In genomic region chr10:21516270-21517131, GRCh38 we compare ENCODE assay signal across 8 cellular contexts. TPM values are rescaled to one million over a fixed set of nuclear protein-coding genes. Genes with fewer than 3 reads are reported as not detected.
A peak's percentile ranks its signal among the peaks of the same experiment; 100 is the strongest.
DNase-seq lines count a peak whose midpoint lies in the region; ATAC-seq, FAIRE-seq and TF ChIP-seq lines count a peak whose summit lies in the region.

No MANE protein-coding gene starts in this region.

- CTCF ChIA-PET in BJ (lab: Yijun Ruan, JAX), result interaction anchor here (0.9 to 3.5 kb wide), 7 partner anchors 8 to 237 kb away, joined by 3 to 22 read pairs (median 6); partner anchors contain the start of gene MLLT10
- CTCF ChIA-PET in K562 (lab: Yijun Ruan, JAX; ENCODE audit: low intra/inter-chr PET ratio), result no interaction called here

- peak overlapping the region in 1 of 2 experiments; percentile 91; a peak in 3 of 4 replicates for H3K9ac ChIP-seq in K562 (ENCODE audit: insufficient read depth in 1 of 2, low read depth in 2 of 2, low read length in 2 of 2)

- no peak for TF ChIP-seq EP300 in K562 (IDR thresholded peaks at IDR 0.05; ENCODE audit: low read length)

- peak overlapping the region; percentile 93 for H2AFZ ChIP-seq in K562 (ENCODE audit: low read depth, low read length)

- DNase-seq in BJ (ENCODE audit: low read depth) (no peak), SK-MEL-5 (ENCODE audit: low read depth, low spot score) (peak; percentile 39), K562 (ENCODE audit: extremely low read depth in 1 of 4, low spot score in 3 of 4) (peak; percentile 49 to 73 (median 52)), sciatic nerve (ENCODE audit: low spot score) (peak; percentile 78), SKM-1 treated with dmso at 0.1 percent for 144 hours (lab: John Stamatoyannopoulos, UW; ENCODE audit: unreplicated experiment) (no peak)

- ATAC-seq in GM19025 (IDR thresholded peaks at IDR 0.05; ENCODE audit: low read depth, unreplicated experiment) (peak; percentile 50), HG03139 (IDR thresholded peaks at IDR 0.05; ENCODE audit: unreplicated experiment) (peak; percentile 42), K562 (peak; percentile 68), sciatic nerve (peak; percentile 63)

- 2% methylated on average over 43 of the region's 85 CpGs for WGBS in K562 (ENCODE audit: insufficient coverage, low coverage, missing lambda C conversion rate)

- peak; percentile 60 for FAIRE-seq in K562 (lab: Jason Lieb, UNC)

- H3K4me1 ChIP-seq in K562 (replicated peaks in 1 of 2; ENCODE audit: control insufficient read depth in 2 of 2, insufficient read depth in 2 of 2, low read length in 2 of 2), result peaks cover 14 to 19% of the 10 kb centered on the region in 2 experiments; a peak in 4 of 5 replicates

- H3K27me3 ChIP-seq in BJ (ENCODE audit: control insufficient read depth, insufficient read depth, low read length) (no peaks in the 10 kb centered on the region), K562 (ENCODE audit: control insufficient read depth in 2 of 2, insufficient read depth in 2 of 2, low read length in 2 of 2) (no peaks in the 10 kb centered on the region)

- no peaks in the 10 kb centered on the region for H3K79me2 ChIP-seq in K562 (ENCODE audit: control insufficient read depth, insufficient read depth, low read length)

- H4K20me1 ChIP-seq in K562 (replicated peaks; ENCODE audit: control insufficient read depth, insufficient read depth, low read length), result no peaks in the 10 kb centered on the region

- peak overlapping the region; percentile 97 for H3K4me2 ChIP-seq in K562 (ENCODE audit: insufficient read depth, low read length)

- H3K27ac ChIP-seq in K562 (ENCODE audit: extremely low read depth, low read depth, low read length), result no peak overlapping the region

- in situ Hi-C loops in SK-MEL-5 (cut with HindIII; ENCODE audit: low pct_unique_long_range_greater_than_20kb, low sequenced_read_pairs), result no loop called here
- in situ Hi-C loops in K562 (cut with MboI), result no loop called here

- H3K4me3 ChIP-seq in BJ (ENCODE audit: low read depth, low read length) (peak overlapping the region; percentile 59), K562 (peak overlapping the region; percentile 54), iPS-11a (ENCODE audit: low read depth, low read length) (peak overlapping the region; percentile 49)

- no peaks in the 10 kb centered on the region for H3K9me3 ChIP-seq in K562 (replicated peaks; ENCODE audit: control insufficient read depth, insufficient read depth, low read depth, low read length)

- H3K36me3 ChIP-seq in BJ (ENCODE audit: control insufficient read depth, insufficient read depth, low read length) (no peaks in the 10 kb centered on the region), K562 (ENCODE audit: control insufficient read depth, insufficient read depth, low read length) (no peaks in the 10 kb centered on the region)

- TF ChIP-seq RAD21 in K562 (CRISPR knock-in tag; conservative IDR thresholded peaks at IDR 0.05 in 1 of 2, IDR thresholded peaks at IDR 0.05 in 1 of 2), result no peak

- TF ChIP-seq POLR2A in K562 (conservative IDR thresholded peaks at IDR 0.05), result no peak

- no peak for TF ChIP-seq CTCF in BJ (IDR thresholded peaks at IDR 0.05; ENCODE audit: insufficient read depth, low read depth, low read length)
- TF ChIP-seq CTCF in K562 (IDR thresholded peaks at IDR 0.05 in 2 of 3, conservative IDR thresholded peaks at IDR 0.05 in 1 of 3; ENCODE audit: insufficient read depth in 2 of 3, low read depth in 1 of 3, low read length in 3 of 3), result no peak

- intact Hi-C loops in K562 (cut with micrococcal nuclease), result loop anchor here (2.0 kb wide), 1 partner anchor 20 kb away; no protein-coding TSS in a partner anchor
- intact Hi-C loops in sciatic nerve (cut with DNase I), result no loop called here

- no peaks in the 10 kb centered on the region for H3K9me1 ChIP-seq in K562 (ENCODE audit: control insufficient read depth, insufficient read depth, low read length)

- no TSS peak for BruUV-seq in K562 (replicated peaks; lab: Mats Ljungman, UMichigan)

- POLR2A ChIA-PET in BJ (lab: Charles Lee) (interaction anchor here (0.6 kb wide), 1 partner anchor 411 kb away, joined by 3 read pairs; no protein-coding TSS in a partner anchor), K562 (lab: Yijun Ruan, JAX) (interaction anchor here (0.6 to 2.0 kb wide), 4 partner anchors 9 to 204 kb away, joined by 3 to 10 read pairs (median 5); partner anchors contain the start of gene SKIDA1)

TF ChIP-seq in K562, 482 proteins besides CTCF, POLR2A, EP300 and RAD21 (continues in another document):
- TF ChIP-seq L3MBTL2 (IDR thresholded peaks at IDR 0.05), result peak; percentile 25; the same call in 1 of the 2 replicates
- TF ChIP-seq UBTF (IDR thresholded peaks at IDR 0.05; ENCODE audit: borderline replicate concordance in 1 of 2, low read depth in 2 of 2, low read length in 2 of 2), result peak; percentile 74 to 87; a peak in 1 of 4 replicates

RNA-seq across cellular contexts. Expression of gene SKIDA1, which starts 9.0 kb away (rescaled TPM):
- 0.27 and 0.60 TPM in 2 replicates for polyA plus RNA-seq in BJ (2011; rRNA removed)
- polyA minus RNA-seq in BJ (2011; rRNA and poly(A)+ RNA removed), result 0.33 and 0.41 TPM in 2 replicates
- total RNA-seq in SK-MEL-5 (2014; rRNA removed; shearing (Covaris generic)), result 0.08 and 0.32 TPM in 2 replicates
- 0.22 and 0.31 TPM in 2 replicates for polyA plus RNA-seq in SK-MEL-5 (2015; cell fraction: cytosol; rRNA removed)
- 1.9 and 2.3 TPM in 2 replicates for polyA plus RNA-seq in SK-MEL-5 (2015; cell fraction: nucleus; rRNA removed)
- 0.44 and 0.51 TPM in 2 replicates for total RNA-seq in K562 (2011; cell fraction: chromatin; rRNA removed; ENCODE audit: low replicate concordance)
- total RNA-seq in K562 (2011; cell fraction: nucleolus; rRNA removed), result 0.26 and 0.50 TPM in 2 replicates
- total RNA-seq in K562 (2011; cell fraction: nucleoplasm; rRNA removed), result 0.38 and 0.51 TPM in 2 replicates
- 0.09 and 0.24 TPM in 2 replicates for total RNA-seq in K562 (2014; rRNA removed)
- 0.18 and 0.45 TPM in 2 replicates for total RNA-seq in K562 (2014; rRNA removed; fragmentation: Illumina TruSeq; extraction: Trizol)
- total RNA-seq in K562 (2015; rRNA removed; fragmentation: Illumina TruSeq; extraction: Trizol), result 0.36 and 0.49 TPM in 2 replicates
- 0.42 and 1.0 TPM in 2 replicates for total RNA-seq in K562 (2021)
- 0.34 and 1.1 TPM in 2 replicates for polyA plus RNA-seq in K562 (2011; rRNA removed)
- polyA plus RNA-seq in K562 (2011; cell fraction: cytosol; rRNA removed), result 0.06 and 0.18 TPM in 2 replicates
- polyA plus RNA-seq in K562 (2011; cell fraction: nucleus; rRNA removed), result 0.47 and 1.4 TPM in 2 replicates
- 0.25 and 0.42 TPM in 2 replicates for polyA plus RNA-seq in K562 (2012)
- polyA plus RNA-seq in K562 (2014; fragmentation: Illumina TruSeq; extraction: Trizol), result 0.35 and 0.59 TPM in 2 replicates
- under 1 TPM; 0.76 to 0.77 TPM for polyA plus RNA-seq in K562 (2014; fragmentation: Nextera tagmentation; extraction: Ambion mirVana)
- 0.05 and 1.4 TPM in 2 replicates for polyA plus RNA-seq in K562 (2014; rRNA removed)
- 0.18 and 0.35 TPM in 2 replicates for polyA minus RNA-seq in K562 (2011; rRNA and poly(A)+ RNA removed)
- 1.1 TPM in 1 of 2 replicates, not detected in the other for polyA minus RNA-seq in K562 (2011; cell fraction: cytosol; rRNA and poly(A)+ RNA removed)
- 0.22 and 0.40 TPM in 2 replicates for polyA minus RNA-seq in K562 (2011; cell fraction: nucleus; rRNA and poly(A)+ RNA removed)
- total RNA-seq in sciatic nerve, result 3.1 TPM

RNA-seq across cellular contexts. Expression of gene MLLT10, which starts 17.5 kb away (rescaled TPM):
- polyA plus RNA-seq in BJ (2011; rRNA removed) (30.2 and 32.4 TPM in 2 replicates), K562 (2011; rRNA removed) (81.4 and 91.1 TPM in 2 replicates), K562 (2014; fragmentation: Illumina TruSeq; extraction: Trizol) (58.4 and 65.2 TPM in 2 replicates), K562 (2014; fragmentation: Nextera tagmentation; extraction: Ambion mirVana) (10 to 100 TPM; 18.8 to 25.8 TPM), K562 (2014; rRNA removed) (55.5 and 73.7 TPM in 2 replicates)
- polyA minus RNA-seq in BJ (2011; rRNA and poly(A)+ RNA removed), result 42.3 and 44.4 TPM in 2 replicates
- 24.8 and 25.0 TPM in 2 replicates for total RNA-seq in SK-MEL-5 (2014; rRNA removed; shearing (Covaris generic))
- 19.4 and 20.6 TPM in 2 replicates for polyA plus RNA-seq in SK-MEL-5 (2015; cell fraction: cytosol; rRNA removed)
- 43.2 and 47.5 TPM in 2 replicates for polyA plus RNA-seq in SK-MEL-5 (2015; cell fraction: nucleus; rRNA removed)
- total RNA-seq in K562 (2011; cell fraction: chromatin; rRNA removed; ENCODE audit: low replicate concordance), result 203 and 284 TPM in 2 replicates
- total RNA-seq in K562 (2011; cell fraction: nucleolus; rRNA removed), result 117 and 140 TPM in 2 replicates
- 136 and 162 TPM in 2 replicates for total RNA-seq in K562 (2011; cell fraction: nucleoplasm; rRNA removed)
- total RNA-seq in K562 (2014; rRNA removed) (65.3 and 69.9 TPM in 2 replicates), K562 (2014; rRNA removed; fragmentation: Illumina TruSeq; extraction: Trizol) (58.5 and 59.7 TPM in 2 replicates), K562 (2015; rRNA removed; fragmentation: Illumina TruSeq; extraction: Trizol) (50.9 and 60.2 TPM in 2 replicates), K562 (2021) (58.7 and 64.2 TPM in 2 replicates), sciatic nerve (68.1 TPM)
- polyA plus RNA-seq in K562 (2011; cell fraction: cytosol; rRNA removed), result 46.9 and 65.5 TPM in 2 replicates
- polyA plus RNA-seq in K562 (2011; cell fraction: nucleus; rRNA removed), result 106 and 111 TPM in 2 replicates
- polyA plus RNA-seq in K562 (2012), result 41.9 and 61.1 TPM in 2 replicates
- 118 and 129 TPM in 2 replicates for polyA minus RNA-seq in K562 (2011; rRNA and poly(A)+ RNA removed)
- 14.8 and 32.9 TPM in 2 replicates for polyA minus RNA-seq in K562 (2011; cell fraction: cytosol; rRNA and poly(A)+ RNA removed)
- polyA minus RNA-seq in K562 (2011; cell fraction: nucleus; rRNA and poly(A)+ RNA removed), result 104 and 111 TPM in 2 replicates

Comparison
In these comparisons a context has a peak if more than half of its experiments do, and no peak if none do; other contexts are left out.
1. DNase-seq: peak in SK-MEL-5 (single experiment), K562 (4 of 4) and sciatic nerve (single experiment); none in BJ (single experiment) and SKM-1 treated with dmso at 0.1 percent for 144 hours (single experiment).
2. Peak in every context shown above with its lines, with median percentiles within 50 percentile points of each other: H3K4me3 ChIP-seq and ATAC-seq.